In genomic region chr1:182766050-182766449, GRCh38 we compare ENCODE assay signal across 29 cellular contexts.
"Had no signal": no experiment of that assay in that cellular context is flagged by ENCODE, and none has a peak within 500 bp of the region (broad histone marks: within the 10 kb centered on the region; RNA-seq: fewer than 3 reads in every experiment).

No MANE protein-coding gene starts in this region.

- H3K36me3 ChIP-seq: MG63 had no signal

- H3K4me3 ChIP-seq: MG63 had no signal

- H3K27me3 ChIP-seq: MG63 had no signal

- H3K9me3 ChIP-seq: MG63 had no signal

- DNase-seq: Karpas-422, Kasumi-1, MG63, MM.1S, MV-4-11, NCI-H1048, NCI-H1092, NCI-H1092 treated with DMSO at 0.1 percent for 48 hours, NCI-H1105, NCI-H1105 treated with DMSO at 0.1 percent for 48 hours, NCI-H1417, NCI-H1417 treated with DMSO at 0.1 percent for 48 hours, NCI-H1436, NCI-H1436 treated with DMSO at 0.1 percent for 48 hours, NCI-H146, NCI-H187, NCI-H187 treated with DMSO at 0.1 percent for 48 hours, NCI-H1930, NCI-H2029, NCI-H2029 treated with DMSO at 0.1 percent for 48 hours, NCI-H2081, NCI-H2081 treated with DMSO at 0.1 percent for 48 hours, NCI-H2107, NCI-H2171, NCI-H2227 treated with DMSO at 0.1 percent for 48 hours, NCI-H226, NCI-H345, NCI-H510A, NCI-H510A treated with DMSO at 0.1 percent for 48 hours had no signal
